Comparison of ENCODE assay signal across 31 cellular contexts in the genomic region with DNA sequence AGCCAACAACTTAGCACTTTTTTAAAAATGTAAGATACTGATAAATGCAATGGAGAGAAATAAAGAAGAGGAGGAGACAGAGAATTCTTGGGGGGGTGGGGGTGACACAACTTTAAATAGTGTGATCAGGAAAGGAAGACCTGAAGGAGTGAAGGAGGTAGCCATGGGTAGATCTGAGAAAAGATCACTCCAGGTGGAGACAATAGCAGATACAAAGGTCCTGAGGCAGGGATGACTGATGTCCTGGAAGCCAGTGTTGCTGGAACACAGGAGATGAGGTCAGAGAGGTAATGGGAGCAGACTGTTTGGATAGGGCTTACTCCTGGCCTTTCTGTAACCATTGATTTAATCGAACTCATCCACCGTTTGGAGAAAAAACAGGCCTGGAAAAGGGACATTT. TPM values are rescaled to one million over a fixed set of nuclear protein-coding genes. Genes with fewer than 3 reads are reported as not detected.
"Had no signal": no experiment of that assay in that cellular context is flagged by ENCODE, and none has a peak within 500 bp of the region (broad histone marks: within the 10 kb centered on the region; RNA-seq: fewer than 3 reads in every experiment).

No MANE protein-coding gene starts in this region.

- ATAC-seq: activated CD8-positive, alpha-beta T cell treated with anti-CD3 and anti-CD28 coated beads for 36 hours; activated naive CD8-positive, alpha-beta T cell treated with anti-CD3 and anti-CD28 coated beads, Interleukin-2, amount 50 U/mL, for 24 hours; activated T-cell treated with anti-CD3 and anti-CD28 coated beads, Interleukin-2, amount 50 U/mL, for 4 hours; activated T-cell treated with anti-CD3 and anti-CD28 coated beads, Interleukin-2, amount 50 U/mL, for 72 hours; activated T-helper 17 cell treated with anti-CD3 and anti-CD28 coated beads, Interleukin-2, amount 50 U/mL, for 72 hours had no signal

- H3K27me3 ChIP-seq: ascending aorta had no signal

- H3K27ac ChIP-seq: ascending aorta, VCaP had no signal

- H3K9me3 ChIP-seq: ascending aorta had no signal

- DNase-seq: activated B cell treated with CpG ODN at 0.5 μM for 24 hours; activated CD4-positive, alpha-beta memory T cell treated with anti-CD3 and anti-CD28 coated beads for 36 hours; activated CD4-positive, alpha-beta T cell treated with anti-CD3 and anti-CD28 coated beads for 4 hours; activated CD4-positive, alpha-beta T cell treated with anti-CD3 and anti-CD28 coated beads, Interleukin-2, amount 10 ng/mL, durations not matched to agents 24 days and 14 days; activated CD4-positive, alpha-beta T cell treated with anti-CD3 and anti-CD28 coated beads, Interleukin-2, amount 50 U/mL, for 1 hour; activated CD4-positive, alpha-beta T cell treated with anti-CD3 and anti-CD28 coated beads, Interleukin-2, amount 50 U/mL, for 4 hours; activated CD4-positive, CD25-positive, alpha-beta regulatory T cell treated with anti-CD3 and anti-CD28 coated beads, Interleukin-2, amount 50 U/mL, for 72 hours; activated CD8-positive, alpha-beta memory T cell treated with anti-CD3 and anti-CD28 coated beads, Interleukin-2, amount 50 U/mL, for 4 hours; activated CD8-positive, alpha-beta T cell treated with anti-CD3 and anti-CD28 coated beads for 36 hours; activated effector memory CD4-positive, alpha-beta T cell treated with anti-CD3 and anti-CD28 coated beads, Interleukin-2, amount 50 U/mL, for 16 hours; activated gamma-delta T cell treated with Interleukin-2 at 50 U/mL for 16 hours; activated naive CD4-positive, alpha-beta T cell; activated naive CD4-positive, alpha-beta T cell treated with anti-CD3 and anti-CD28 coated beads for 36 hours; activated naive CD8-positive, alpha-beta T cell treated with anti-CD3 and anti-CD28 coated beads, Interleukin-2, amount 10 ng/mL, durations not matched to agents 7 days and 5 days; activated naive CD8-positive, alpha-beta T cell treated with anti-CD3 and anti-CD28 coated beads, Interleukin-2, amount 50 U/mL, for 24 hours; activated T-cell treated with anti-CD3 and anti-CD28 coated beads for 4 hours; activated T-cell treated with anti-CD3 and anti-CD28 coated beads, Interleukin-2, amount 50 U/mL, for 1 hour; activated T-cell treated with anti-CD3 and anti-CD28 coated beads, Interleukin-2, amount 50 U/mL, for 4 hours; activated T-cell treated with anti-CD3 and anti-CD28 coated beads, Interleukin-2, amount 50 U/mL, for 72 hours; amygdala; anterior cingulate cortex; central memory CD4-positive, alpha-beta T cell; T-helper 1 cell; T-helper 2 cell; T-helper 9 cell had no signal

- H3K4me3 ChIP-seq: ascending aorta had no signal

- FAIRE-seq: TTC549 had no signal

- H3K36me3 ChIP-seq: ascending aorta had no signal

RNA-seq across cellular contexts. Expression of gene TRABD2B, which starts 24.6 kb away (rescaled TPM):
- total RNA-seq: activated B cell treated with CpG ODN at 0.5 μM for 24 hours; activated CD4-positive, alpha-beta memory T cell treated with anti-CD3 and anti-CD28 coated beads for 36 hours; activated CD4-positive, alpha-beta T cell treated with anti-CD3 and anti-CD28 coated beads, Interleukin-2, amount 10 ng/mL, durations not matched to agents 24 days and 14 days; activated CD8-positive, alpha-beta memory T cell treated with anti-CD3 and anti-CD28 coated beads for 36 hours; activated CD8-positive, alpha-beta T cell treated with anti-CD3 and anti-CD28 coated beads for 36 hours; activated naive CD4-positive, alpha-beta T cell treated with anti-CD3 and anti-CD28 coated beads for 36 hours; activated naive CD8-positive, alpha-beta T cell treated with anti-CD3 and anti-CD28 coated beads, Interleukin-2, amount 10 ng/mL, durations not matched to agents 7 days and 5 days; activated T-cell treated with anti-CD3 and anti-CD28 coated beads, Interleukin-2, amount 50 U/mL, for 4 hours; activated T-cell treated with anti-CD3 and anti-CD28 coated beads, Interleukin-2, amount 50 U/mL, for 72 hours; activated T-helper 1 cell treated with anti-CD3 and anti-CD28 coated beads, Interleukin-12 subunit alpha, Interleukin-12 subunit beta, Interleukin-2, Interleukin-4 antibody, amounts not matched to agents 30 ng/mL and 10 ng/mL and 1 ng/mL, durations not matched to agents 14 hours and 24 hours and 36 hours; activated T-helper 17 cell treated with anti-CD3 and anti-CD28 coated beads, Interleukin-2, amount 50 U/mL, for 72 hours had no signal
